In the genomic region with DNA sequence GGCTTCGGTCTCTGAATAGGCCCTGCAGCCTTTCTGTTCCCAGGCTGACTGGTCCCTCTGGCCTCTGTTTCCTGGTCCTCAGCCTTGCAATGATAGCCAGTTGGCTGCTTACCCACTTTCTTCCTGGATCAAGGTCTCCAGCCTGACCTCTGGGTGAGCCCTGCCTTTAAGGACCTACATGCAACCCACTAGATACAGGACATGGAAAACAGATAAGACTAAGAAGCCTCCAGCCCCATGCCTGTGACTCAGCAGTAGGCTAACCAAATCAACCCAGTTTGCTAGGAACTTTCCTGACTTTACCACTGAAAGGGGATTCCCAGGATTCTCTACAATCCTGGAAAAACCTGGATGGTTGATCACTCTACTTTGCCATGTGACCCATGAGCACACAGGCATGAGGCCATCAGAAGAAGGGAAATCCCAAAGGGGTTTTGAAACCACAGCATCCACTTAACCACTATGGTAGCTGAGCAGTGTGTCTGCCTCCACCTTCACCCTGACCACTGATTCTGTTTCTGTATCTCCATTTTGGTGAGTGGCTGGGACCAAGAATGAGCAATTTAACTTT, we compare ENCODE assay signal across 9 cellular contexts.
DNase-seq lines count a peak whose midpoint lies in the region; ATAC-seq and TF ChIP-seq lines count a peak whose summit lies in the region.
"Had no signal": no experiment of that assay in that cellular context is flagged by ENCODE, and none has a peak within 500 bp of the region (broad histone marks: within the 10 kb centered on the region; RNA-seq: fewer than 3 reads in every experiment).

No MANE protein-coding gene starts in this region.

- H4K91ac ChIP-seq in mesenchymal stem cell (ENCODE audit: low read length): no peak overlapping the region

- H3K4me1 Mint-ChIP-seq in neural progenitor cell: no peaks in the 10 kb centered on the region

- H4K20me1 ChIP-seq in neural progenitor cell (ENCODE audit: low read depth): no peaks in the 10 kb centered on the region

- H3K27ac Mint-ChIP-seq in neural progenitor cell: no peak overlapping the region

- peak; percentile 86 for ATAC-seq in HG02852 (IDR thresholded peaks at IDR 0.05; ENCODE audit: unreplicated experiment)

- H2BK120ac ChIP-seq in mesenchymal stem cell (ENCODE audit: low read depth, low read length): no peak overlapping the region

- peak; percentile 21 for DNase-seq in ELF-1 (ENCODE audit: low read depth, low spot score)
- peak; percentile 71 for DNase-seq in astrocyte of the hippocampus (ENCODE audit: low read depth, low spot score)
- peak; percentile 93 for DNase-seq in mesenchymal stem cell
- DNase-seq in stimulated activated CD4-positive, alpha-beta T cell treated with anti-CD3 and anti-CD28 coated beads, Interleukin-1b, Interleukin-23, amount 100 ng/mL, for 48 hours: no peak
- no peak for DNase-seq in amniotic stem cell (lab: John Stamatoyannopoulos, UW)
- no peak for DNase-seq in NCI-H69 (lab: John Stamatoyannopoulos, UW)
- no peak for DNase-seq in neural progenitor cell (ENCODE audit: low spot score)

- H3K9me3 ChIP-seq in mesenchymal stem cell (ENCODE audit: control insufficient read depth, low read length): no peaks in the 10 kb centered on the region
- H3K9me3 ChIP-seq in neural progenitor cell (ENCODE audit: low read depth): no peaks in the 10 kb centered on the region

- H2BK5ac ChIP-seq in mesenchymal stem cell (ENCODE audit: low read depth, low read length, poor library complexity, severe bottlenecking): no peak overlapping the region

- no peak overlapping the region for H4K8ac ChIP-seq in mesenchymal stem cell (ENCODE audit: low read length)

- H3K27ac ChIP-seq in mesenchymal stem cell (ENCODE audit: low read length, poor library complexity, severe bottlenecking): no peak overlapping the region
- no peak overlapping the region for H3K27ac ChIP-seq in neural progenitor cell

- no peak overlapping the region for H3K23ac ChIP-seq in mesenchymal stem cell (ENCODE audit: low read length in 2 of 2)

- no peaks in the 10 kb centered on the region for H3K9me3 Mint-ChIP-seq in neural progenitor cell
- H3K9me3 Mint-ChIP-seq: nephron had no signal

- peak overlapping the region; percentile 49 for H3K9ac ChIP-seq in mesenchymal stem cell (ENCODE audit: low read length)
- H3K9ac ChIP-seq in neural progenitor cell: no peak overlapping the region

- H3F3A ChIP-seq in neural progenitor cell (ENCODE audit: low read depth): no peaks in the 10 kb centered on the region

- H3K14ac ChIP-seq in mesenchymal stem cell (ENCODE audit: low read length in 2 of 2): no peak overlapping the region

- peak overlapping the region; percentile 64 for H2BK15ac ChIP-seq in mesenchymal stem cell (ENCODE audit: low read depth, poor library complexity, severe bottlenecking)

- H2AFZ ChIP-seq in mesenchymal stem cell (ENCODE audit: low read depth, low read length) (no peak overlapping the region), neural progenitor cell (replicated peaks) (no peak overlapping the region)

- no peaks in the 10 kb centered on the region for H3K36me3 Mint-ChIP-seq in neural progenitor cell

- H3K4me3 Mint-ChIP-seq in neural progenitor cell: no peak overlapping the region
- H3K4me3 Mint-ChIP-seq: nephron had no signal

- no peaks in the 10 kb centered on the region for H3K79me2 ChIP-seq in neural progenitor cell (ENCODE audit: low read depth)

- H3K36me3 ChIP-seq in mesenchymal stem cell (ENCODE audit: control insufficient read depth in 1 of 2, insufficient read depth in 2 of 2, low read depth in 1 of 2, low read length in 2 of 2) (no peaks in the 10 kb centered on the region), neural progenitor cell (no peaks in the 10 kb centered on the region)

- H3K4ac ChIP-seq in mesenchymal stem cell (ENCODE audit: low read depth in 1 of 2, low read length in 2 of 2): no peak overlapping the region

- no peak overlapping the region for H2AK5ac ChIP-seq in mesenchymal stem cell (ENCODE audit: low read length, severe bottlenecking)

- H3K4me1 ChIP-seq in mesenchymal stem cell (ENCODE audit: control insufficient read depth, insufficient read depth, low read depth, low read length): peaks cover 3% of the 10 kb centered on the region
- no peaks in the 10 kb centered on the region for H3K4me1 ChIP-seq in neural progenitor cell

- WGBS in mesenchymal stem cell: 90% methylated on average over 1 of the region's 1 CpG

- H3K4me3 ChIP-seq in mesenchymal stem cell (ENCODE audit: insufficient read depth in 1 of 2, low read depth in 1 of 2, low read length in 2 of 2) (no peak overlapping the region), neural progenitor cell (no peak overlapping the region)

- H2BK12ac ChIP-seq in mesenchymal stem cell (ENCODE audit: low read length in 2 of 2): no peak overlapping the region

- peak overlapping the region; percentile 16 to 63 for H3K18ac ChIP-seq in mesenchymal stem cell (ENCODE audit: low read depth in 1 of 2, low read length in 2 of 2)

- H3K27me3 Mint-ChIP-seq in neural progenitor cell (ENCODE audit: insufficient read depth, low read depth): peaks cover 2% of the 10 kb centered on the region

- no peaks in the 10 kb centered on the region for H3K27me3 ChIP-seq in mesenchymal stem cell (ENCODE audit: control insufficient read depth in 1 of 2, insufficient read depth in 1 of 2, low read length in 2 of 2)
- no peaks in the 10 kb centered on the region for H3K27me3 ChIP-seq in neural progenitor cell

- H3K79me1 ChIP-seq in mesenchymal stem cell (replicated peaks; ENCODE audit: low read length, poor library complexity, severe bottlenecking): no peaks in the 10 kb centered on the region

- H3K4me2 ChIP-seq in mesenchymal stem cell (ENCODE audit: low read length, poor library complexity, severe bottlenecking): no peak overlapping the region
- no peak overlapping the region for H3K4me2 ChIP-seq in neural progenitor cell

- TF ChIP-seq CTCF in neural progenitor cell (IDR thresholded peaks at IDR 0.05): no peak

Comparison
In these comparisons a context has a peak if more than half of its experiments do, and no peak if none do; other contexts are left out.
1. DNase-seq: peak in ELF-1 (single experiment), astrocyte of the hippocampus (single experiment) and mesenchymal stem cell (single experiment); none in stimulated activated CD4-positive, alpha-beta T cell treated with anti-CD3 and anti-CD28 coated beads, Interleukin-1b, Interleukin-23, amount 100 ng/mL, for 48 hours (single experiment), amniotic stem cell (single experiment), NCI-H69 (single experiment) and neural progenitor cell (single experiment).